In genomic region chr9:81526587-81526986, GRCh38 we compare ENCODE assay signal across 16 cellular contexts.
DNase-seq lines count a peak whose midpoint lies in the region; ATAC-seq and TF ChIP-seq lines count a peak whose summit lies in the region.
"Had no signal": no experiment of that assay in that cellular context is flagged by ENCODE, and none has a peak within 500 bp of the region (broad histone marks: within the 10 kb centered on the region; RNA-seq: fewer than 3 reads in every experiment).

No MANE protein-coding gene starts in this region.

- CTCF ChIA-PET in Calu3 (lab: Charles Lee), result no interaction called here

- TF ChIP-seq CTCF in brain microvascular endothelial cell (IDR thresholded peaks at IDR 0.05; ENCODE audit: low read depth, low read length, missing control alignments) (no peak), kidney epithelial cell (IDR thresholded peaks at IDR 0.05; ENCODE audit: insufficient read depth, low read length, poor library complexity, severe bottlenecking) (no peak), Calu3 (IDR thresholded peaks at IDR 0.05; ENCODE audit: unreplicated experiment) (no peak)

- no peaks in the 10 kb centered on the region for H3K9me3 Mint-ChIP-seq in Calu3 (ENCODE audit: low read depth, unreplicated experiment)
- H3K9me3 Mint-ChIP-seq: activated naive CD4-positive, alpha-beta T cell treated with anti-CD3 and anti-CD28 coated beads, Interleukin-2, amount 50 U/mL, for 72 hours; T-helper 2 cell treated with Interferon-gamma antibody and Interleukin-4, amounts not matched to agents 5 μg/mL and 100 μg/mL, for 36 hours had no signal

- peak; percentile 58 for DNase-seq in AG08395 (ENCODE audit: low spot score)
- peak; percentile 71 for DNase-seq in HCEC 1CT
- DNase-seq in brain microvascular endothelial cell, result peak; percentile 92
- peak; percentile 32 for DNase-seq in kidney epithelial cell (ENCODE audit: low read depth)
- DNase-seq in substantia nigra (lab: John Stamatoyannopoulos, UW), result no peak
- no peak for DNase-seq in NCI-H1417 treated with DMSO at 0.1 percent for 48 hours (lab: John Stamatoyannopoulos, UW)
- no peak for DNase-seq in Calu3
- DNase-seq: activated CD4-positive, alpha-beta T cell treated with anti-CD3 and anti-CD28 coated beads for 36 hours; stomach had no signal

- H3K36me3 ChIP-seq in brain microvascular endothelial cell (replicated peaks) (no peaks in the 10 kb centered on the region), kidney epithelial cell (ENCODE audit: control insufficient read depth, insufficient read depth, low read length) (no peaks in the 10 kb centered on the region)
- H3K36me3 ChIP-seq: BLaER1 treated with 17β-estradiol and CSF1 and Interleukin-3, amounts not matched to agents 10 nM and 100 nM; neural progenitor cell; stomach had no signal

- intact Hi-C loops in Calu3 (cut with micrococcal nuclease; ENCODE audit: unreplicated experiment), result loop anchor here (10.0 kb wide), 1 partner anchor 158 kb away; the partner anchor contains the start of gene TLE1

- no peaks in the 10 kb centered on the region for H3K36me3 Mint-ChIP-seq in Calu3 (ENCODE audit: insufficient read depth, unreplicated experiment)
- H3K36me3 Mint-ChIP-seq: activated naive CD4-positive, alpha-beta T cell treated with anti-CD3 and anti-CD28 coated beads, Interleukin-2, amount 50 U/mL, for 72 hours; neural progenitor cell had no signal

- no peak overlapping the region for H3K4me3 Mint-ChIP-seq in Calu3 (ENCODE audit: low read depth, unreplicated experiment)
- H3K4me3 Mint-ChIP-seq: activated CD4-positive, alpha-beta T cell treated with anti-CD3 and anti-CD28 coated beads for 36 hours; neural progenitor cell; T-helper 2 cell treated with Interferon-gamma antibody and Interleukin-4, amounts not matched to agents 5 μg/mL and 100 μg/mL, for 36 hours had no signal

- H3K27me3 Mint-ChIP-seq in Calu3 (ENCODE audit: unreplicated experiment), result no peaks in the 10 kb centered on the region

- no peak overlapping the region for H3K4me3 ChIP-seq in brain microvascular endothelial cell (ENCODE audit: low read depth, low read length)
- no peak overlapping the region for H3K4me3 ChIP-seq in kidney epithelial cell (ENCODE audit: low read depth, low read length)
- H3K4me3 ChIP-seq: BLaER1 treated with 17β-estradiol and CSF1 and Interleukin-3, amounts not matched to agents 10 nM and 100 nM; neural progenitor cell; skin epidermis; stomach had no signal

- in situ Hi-C loops in brain microvascular endothelial cell (cut with HindIII; ENCODE audit: low pct_ligation_motif_present, low sequenced_read_pairs), result no loop called here

- BruUV-seq in Calu3 (replicated peaks; lab: Mats Ljungman, UMichigan), result no TSS peak

- H3K4me1 Mint-ChIP-seq in Calu3 (ENCODE audit: low read depth, unreplicated experiment), result peaks cover 25% of the 10 kb centered on the region
- H3K4me1 Mint-ChIP-seq: activated CD4-positive, alpha-beta T cell treated with anti-CD3 and anti-CD28 coated beads for 36 hours; neural progenitor cell had no signal

- no peak overlapping the region for H3K27ac Mint-ChIP-seq in Calu3 (ENCODE audit: unreplicated experiment)
- H3K27ac Mint-ChIP-seq: activated CD4-positive, alpha-beta T cell treated with anti-CD3 and anti-CD28 coated beads for 36 hours; activated naive CD4-positive, alpha-beta T cell treated with anti-CD3 and anti-CD28 coated beads, Interleukin-2, amount 50 U/mL, for 72 hours; neural progenitor cell; T-helper 2 cell treated with Interferon-gamma antibody and Interleukin-4, amounts not matched to agents 5 μg/mL and 100 μg/mL, for 36 hours had no signal

- H3K27ac ChIP-seq in brain microvascular endothelial cell (no peak overlapping the region), substantia nigra (ENCODE audit: low read depth, low read length, poor library complexity, severe bottlenecking) (no peak overlapping the region)
- H3K27ac ChIP-seq: BLaER1 treated with 17β-estradiol and CSF1 and Interleukin-3, amounts not matched to agents 10 nM and 100 nM; epithelial cell of prostate; neural progenitor cell; skin epidermis; stomach had no signal

- no peaks in the 10 kb centered on the region for H3K27me3 ChIP-seq in brain microvascular endothelial cell (replicated peaks)
- H3K27me3 ChIP-seq in kidney epithelial cell (ENCODE audit: control insufficient read depth, insufficient read depth, low read length), result no peaks in the 10 kb centered on the region
- H3K27me3 ChIP-seq: BLaER1 treated with 17β-estradiol and CSF1 and Interleukin-3, amounts not matched to agents 10 nM and 100 nM; neural progenitor cell; stomach had no signal

- no peak for ATAC-seq in GM21423 (IDR thresholded peaks at IDR 0.05; ENCODE audit: unreplicated experiment)
- ATAC-seq: activated CD4-positive, alpha-beta T cell treated with anti-CD3 and anti-CD28 coated beads for 36 hours; activated naive CD4-positive, alpha-beta T cell treated with anti-CD3 and anti-CD28 coated beads, Interleukin-2, amount 50 U/mL, for 72 hours had no signal

Comparison
In these comparisons a context has a peak if more than half of its experiments do, and no peak if none do; other contexts are left out.
1. DNase-seq: peak in AG08395 (single experiment), HCEC 1CT (single experiment), brain microvascular endothelial cell (single experiment) and kidney epithelial cell (single experiment); none in substantia nigra (0 of 49), NCI-H1417 treated with DMSO at 0.1 percent for 48 hours (single experiment) and Calu3 (single experiment).